Comparison of ENCODE assay signal across 15 cellular contexts in the genomic region with DNA sequence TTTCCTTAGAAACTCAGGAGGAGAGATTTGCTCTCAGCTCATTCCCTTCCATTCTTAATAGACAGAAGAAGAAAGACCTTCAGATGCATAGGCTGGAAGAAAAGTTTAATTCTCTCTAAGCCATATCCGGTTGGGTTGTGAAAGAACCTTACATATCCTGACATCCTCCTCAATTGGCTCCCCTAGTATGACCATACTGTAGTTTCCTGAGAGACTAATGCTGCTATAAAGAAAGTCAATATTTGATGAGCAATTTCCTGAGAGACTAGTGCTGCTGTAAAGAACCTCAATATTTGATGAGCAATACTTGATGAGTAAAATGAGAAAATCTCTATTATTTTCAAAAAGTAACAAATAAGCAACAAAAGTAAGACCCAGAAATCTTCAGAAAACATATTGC.
"Had no signal": no experiment of that assay in that cellular context is flagged by ENCODE, and none has a peak within 500 bp of the region (broad histone marks: within the 10 kb centered on the region; RNA-seq: fewer than 3 reads in every experiment).

No MANE protein-coding gene starts in this region.

- H3K27me3 ChIP-seq: esophagus squamous epithelium, heart left ventricle, left lung, suprapubic skin had no signal

- H3K4me3 Mint-ChIP-seq: activated naive CD4-positive, alpha-beta T cell treated with anti-CD3 and anti-CD28 coated beads, Interleukin-2, amount 50 U/mL, for 24 hours; brain; nephron progenitor cell; type B pancreatic cell had no signal

- H3K27ac Mint-ChIP-seq: activated naive CD4-positive, alpha-beta T cell treated with anti-CD3 and anti-CD28 coated beads, Interleukin-2, amount 50 U/mL, for 24 hours; nephron progenitor cell; type B pancreatic cell had no signal

- H3K9me3 ChIP-seq: esophagus squamous epithelium, heart left ventricle, left lung, suprapubic skin had no signal

- H3K36me3 Mint-ChIP-seq: brain, type B pancreatic cell had no signal

- H3K27me3 Mint-ChIP-seq: activated naive CD4-positive, alpha-beta T cell treated with anti-CD3 and anti-CD28 coated beads, Interleukin-2, amount 50 U/mL, for 24 hours; brain; type B pancreatic cell had no signal

- H3K4me3 ChIP-seq: esophagus squamous epithelium, heart left ventricle, left lung, suprapubic skin had no signal

- ATAC-seq: activated CD4-positive, CD25-positive, alpha-beta regulatory T cell treated with anti-CD3 and anti-CD28 coated beads, Interleukin-2, amount 50 U/mL, for 24 hours; heart left ventricle; left lung; stimulated activated naive CD8-positive, alpha-beta T cell treated with anti-CD3 and anti-CD28 coated beads, Interleukin-15, Interleukin-2, amounts not matched to agents 100 U/mL and 50 U/mL, for 24 hours had no signal

- DNase-seq: activated CD4-positive, alpha-beta T cell treated with anti-CD3 and anti-CD28 coated beads, Interleukin-2, amount 50 U/mL, for 4 hours; activated T-cell treated with anti-CD3 and anti-CD28 coated beads, Interleukin-2, amount 50 U/mL, for 1 hour; esophagus squamous epithelium; heart left ventricle; left lung; mesenchymal stem cell; nephron progenitor cell; stimulated activated CD4-positive, alpha-beta T cell treated with anti-CD3 and anti-CD28 coated beads, Interleukin-4, amount 100 ng/mL, for 1 hour; stimulated activated CD8-positive, alpha-beta memory T cell treated with anti-CD3 and anti-CD28 coated beads, Interleukin-4, amount 100 ng/mL, for 48 hours; stimulated activated naive CD8-positive, alpha-beta T cell treated with anti-CD3 and anti-CD28 coated beads, Interleukin-15, Interleukin-2, amounts not matched to agents 100 U/mL and 50 U/mL, for 24 hours had no signal

- H3K9me3 Mint-ChIP-seq: brain, nephron progenitor cell, type B pancreatic cell had no signal

- H3K36me3 ChIP-seq: esophagus squamous epithelium, heart left ventricle, left lung, suprapubic skin had no signal

- H3K4me1 Mint-ChIP-seq: activated naive CD4-positive, alpha-beta T cell treated with anti-CD3 and anti-CD28 coated beads, Interleukin-2, amount 50 U/mL, for 24 hours; brain; nephron progenitor cell had no signal

- H3K4me1 ChIP-seq: esophagus squamous epithelium, heart left ventricle, left lung, suprapubic skin had no signal

- H3K27ac ChIP-seq: esophagus squamous epithelium, heart left ventricle, left lung, suprapubic skin had no signal
